In genomic region chr19:33055718-33056117, GRCh38 we compare ENCODE assay signal across 1 cellular context.
TF ChIP-seq lines count a peak whose summit lies in the region.

No MANE protein-coding gene starts in this region.

TF ChIP-seq in GM23338, 12 proteins besides CTCF, POLR2A, EP300 and RAD21:
- TF ChIP-seq ZNF462 (CRISPR knock-in tag; IDR thresholded peaks at IDR 0.05) = no peak
- no peak for TF ChIP-seq STAT1 (IDR thresholded peaks at IDR 0.05; ENCODE audit: unreplicated experiment)
- TF ChIP-seq ZNF331 (CRISPR knock-in tag; IDR thresholded peaks at IDR 0.05; ENCODE audit: low read depth) = no peak
- TF ChIP-seq EZH2phosphoT487 (IDR thresholded peaks at IDR 0.05; ENCODE audit: unreplicated experiment) = no peak
- TF ChIP-seq REST (IDR thresholded peaks at IDR 0.05; ENCODE audit: unreplicated experiment) = no peak
- TF ChIP-seq ETS1 (IDR thresholded peaks at IDR 0.05) = no peak
- TF ChIP-seq ZNF114 (CRISPR knock-in tag; IDR thresholded peaks at IDR 0.05) = no peak
- no peak for TF ChIP-seq EZH2 (IDR thresholded peaks at IDR 0.05; ENCODE audit: low read depth, unreplicated experiment)
- TF ChIP-seq POLR2AphosphoS5 (IDR thresholded peaks at IDR 0.05; ENCODE audit: low read depth) = no peak
- no peak for TF ChIP-seq JUNB (IDR thresholded peaks at IDR 0.05; ENCODE audit: unreplicated experiment)
- no peak for TF ChIP-seq CREB1 (CRISPR knock-in tag; IDR thresholded peaks at IDR 0.05; ENCODE audit: low read depth)
- TF ChIP-seq NANOG (IDR thresholded peaks at IDR 0.05; ENCODE audit: borderline replicate concordance) = no peak
